ENCODE assay signal across 30 cellular contexts in the genomic region with DNA sequence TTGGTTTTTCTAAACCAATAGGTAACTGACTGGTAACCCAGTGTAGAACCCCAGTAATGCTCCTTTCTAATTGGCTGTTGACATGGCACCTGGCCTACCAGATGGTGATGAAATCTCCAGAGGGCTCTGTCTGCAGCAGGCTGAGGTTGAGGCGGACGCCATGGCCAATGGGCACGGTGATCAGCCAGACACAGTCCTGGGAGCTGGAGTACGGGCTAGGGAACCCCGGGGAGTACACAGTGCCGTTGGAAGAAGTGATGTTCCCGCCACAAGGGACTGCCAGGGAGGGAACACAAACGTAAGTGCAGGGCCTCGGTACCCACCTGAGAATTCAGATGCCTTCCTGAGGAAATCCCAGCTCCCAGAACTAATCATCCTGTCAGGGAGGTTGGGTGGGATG.
"Had no signal": no experiment of that assay in that cellular context is flagged by ENCODE, and none has a peak within 500 bp of the region (broad histone marks: within the 10 kb centered on the region; RNA-seq: fewer than 3 reads in every experiment).

No MANE protein-coding gene starts in this region.

- H3K4me1 ChIP-seq: adrenal gland, ascending aorta had no signal

- ATAC-seq: activated CD8-positive, alpha-beta T cell treated with anti-CD3 and anti-CD28 coated beads for 36 hours; activated naive CD4-positive, alpha-beta T cell treated with anti-CD3 and anti-CD28 coated beads, Interleukin-2, amount 50 U/mL, for 72 hours; activated T-cell treated with anti-CD3 and anti-CD28 coated beads, Interleukin-2, amount 50 U/mL, for 4 hours; activated T-cell treated with anti-CD3 and anti-CD28 coated beads, Interleukin-2, amount 50 U/mL, for 72 hours; activated T-helper 17 cell treated with anti-CD3 and anti-CD28 coated beads, Interleukin-2, amount 50 U/mL, for 72 hours had no signal

- DNase-seq: activated B cell treated with CpG ODN at 0.5 μM for 24 hours; activated CD4-positive, alpha-beta memory T cell treated with anti-CD3 and anti-CD28 coated beads for 36 hours; activated CD4-positive, alpha-beta T cell treated with anti-CD3 and anti-CD28 coated beads for 4 hours; activated CD4-positive, alpha-beta T cell treated with anti-CD3 and anti-CD28 coated beads, Interleukin-2, amount 10 ng/mL, durations not matched to agents 24 days and 14 days; activated CD4-positive, alpha-beta T cell treated with anti-CD3 and anti-CD28 coated beads, Interleukin-2, amount 50 U/mL, for 1 hour; activated CD4-positive, alpha-beta T cell treated with anti-CD3 and anti-CD28 coated beads, Interleukin-2, amount 50 U/mL, for 4 hours; activated CD4-positive, CD25-positive, alpha-beta regulatory T cell treated with anti-CD3 and anti-CD28 coated beads, Interleukin-2, amount 50 U/mL, for 72 hours; activated CD8-positive, alpha-beta memory T cell treated with anti-CD3 and anti-CD28 coated beads, Interleukin-2, amount 50 U/mL, for 4 hours; activated CD8-positive, alpha-beta T cell treated with anti-CD3 and anti-CD28 coated beads for 36 hours; activated effector memory CD4-positive, alpha-beta T cell treated with anti-CD3 and anti-CD28 coated beads, Interleukin-2, amount 50 U/mL, for 16 hours; activated gamma-delta T cell treated with Interleukin-2 at 50 U/mL for 16 hours; activated naive CD4-positive, alpha-beta T cell; activated naive CD4-positive, alpha-beta T cell treated with anti-CD3 and anti-CD28 coated beads for 36 hours; activated naive CD4-positive, alpha-beta T cell treated with anti-CD3 and anti-CD28 coated beads, Interleukin-2, amount 50 U/mL, for 16 hours; activated naive CD8-positive, alpha-beta T cell treated with anti-CD3 and anti-CD28 coated beads for 36 hours; activated T-cell treated with anti-CD3 and anti-CD28 coated beads for 4 hours; activated T-cell treated with anti-CD3 and anti-CD28 coated beads, Interleukin-2, amount 50 U/mL, for 1 hour; activated T-cell treated with anti-CD3 and anti-CD28 coated beads, Interleukin-2, amount 50 U/mL, for 4 hours; activated T-cell treated with anti-CD3 and anti-CD28 coated beads, Interleukin-2, amount 50 U/mL, for 72 hours; adrenal gland; amniotic stem cell; caudate nucleus; T-helper 1 cell; T-helper 2 cell; T-helper 9 cell had no signal

- H3K27ac ChIP-seq: adrenal gland, ascending aorta, cardiac muscle cell, VCaP had no signal

- H3K4me3 ChIP-seq: adrenal gland, ascending aorta, cardiac muscle cell had no signal

- H3K9me3 ChIP-seq: adrenal gland, ascending aorta had no signal

- H3K27me3 ChIP-seq: adrenal gland, ascending aorta, cardiac muscle cell had no signal

- H3K36me3 ChIP-seq: adrenal gland, ascending aorta, cardiac muscle cell had no signal
